Comparison of ENCODE assay signal across 1 cellular context in the genomic region with DNA sequence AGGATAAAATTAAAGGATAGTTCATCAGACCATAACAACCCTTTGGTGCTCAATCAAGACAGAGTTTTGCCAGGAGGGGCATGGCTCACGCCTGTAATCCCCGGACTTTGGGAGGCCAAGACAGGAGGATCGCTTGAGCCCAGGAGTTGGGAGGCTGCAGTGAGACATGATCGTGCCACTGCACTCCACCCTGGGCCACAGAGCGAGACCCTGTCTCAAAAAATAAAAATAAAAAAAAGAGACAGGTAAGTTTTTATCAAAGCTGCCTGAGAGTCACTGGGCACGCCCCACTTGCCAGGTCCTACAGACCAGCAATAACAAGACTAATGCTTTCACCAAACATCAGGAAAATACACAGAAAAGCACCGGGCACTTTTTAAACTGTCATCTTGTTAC.
TF ChIP-seq lines count a peak whose summit lies in the region.

No MANE protein-coding gene starts in this region.

TF ChIP-seq in endothelial cell of umbilical vein, 7 proteins besides CTCF, POLR2A, EP300 and RAD21:
- TF ChIP-seq GATA2 (IDR thresholded peaks at IDR 0.05; ENCODE audit: insufficient read depth, insufficient read length, low read depth, low read length) (no peak), FOS (IDR thresholded peaks at IDR 0.05; ENCODE audit: borderline replicate concordance, insufficient read depth, low read length) (no peak), JUN (IDR thresholded peaks at IDR 0.05; ENCODE audit: borderline replicate concordance, insufficient read depth, insufficient read length, low read depth) (no peak), EZH2 (IDR thresholded peaks at IDR 0.05; ENCODE audit: borderline replicate concordance, low read depth, low read length, severe bottlenecking) (no peak)
TF ChIP-seq in endothelial cell of umbilical vein: peak in this region for 0.
